1 cellular context compared by ENCODE assay signal in genomic region chr11:96303980-96304379, GRCh38.
TF ChIP-seq lines count a peak whose summit lies in the region.

No MANE protein-coding gene starts in this region.

TF ChIP-seq in IMR-90, 13 proteins besides CTCF, POLR2A, EP300 and RAD21 (continued from another document):
- TF ChIP-seq, protein P1, sequence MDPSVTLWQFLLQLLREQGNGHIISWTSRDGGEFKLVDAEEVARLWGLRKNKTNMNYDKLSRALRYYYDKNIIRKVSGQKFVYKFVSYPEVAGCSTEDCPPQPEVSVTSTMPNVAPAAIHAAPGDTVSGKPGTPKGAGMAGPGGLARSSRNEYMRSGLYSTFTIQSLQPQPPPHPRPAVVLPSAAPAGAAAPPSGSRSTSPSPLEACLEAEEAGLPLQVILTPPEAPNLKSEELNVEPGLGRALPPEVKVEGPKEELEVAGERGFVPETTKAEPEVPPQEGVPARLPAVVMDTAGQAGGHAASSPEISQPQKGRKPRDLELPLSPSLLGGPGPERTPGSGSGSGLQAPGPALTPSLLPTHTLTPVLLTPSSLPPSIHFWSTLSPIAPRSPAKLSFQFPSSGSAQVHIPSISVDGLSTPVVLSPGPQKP (IDR thresholded peaks at IDR 0.05; ENCODE audit: borderline replicate concordance, low read depth, low read length), result no peak
- TF ChIP-seq CEBPB (IDR thresholded peaks at IDR 0.05; ENCODE audit: low read depth, low read length) (no peak), MXI1 (IDR thresholded peaks at IDR 0.05; ENCODE audit: borderline replicate concordance, low read depth, low read length) (no peak), CHD1 (IDR thresholded peaks at IDR 0.05; ENCODE audit: low read depth, low read length) (no peak), MAFK (IDR thresholded peaks at IDR 0.05; ENCODE audit: low read depth, low read length) (no peak)
